ENCODE assay signal across 22 cellular contexts in genomic region chr6:26115226-26115625, GRCh38.
"Had no signal": no experiment of that assay in that cellular context is flagged by ENCODE, and none has a peak within 500 bp of the region (broad histone marks: within the 10 kb centered on the region; RNA-seq: fewer than 3 reads in every experiment).

No MANE protein-coding gene starts in this region.

- H3K36me3 ChIP-seq: cardiac muscle cell, heart left ventricle, neutrophil, ovary, thoracic aorta, WERI-Rb-1 had no signal

- H3K27ac Mint-ChIP-seq: activated CD4-positive, alpha-beta memory T cell treated with anti-CD3 and anti-CD28 coated beads, Interleukin-2, amount 10 ng/mL, durations not matched to agents 7 days and 5 days; natural killer cell treated with Interleukin-12 subunit alpha and Interleukin-12 subunit beta and Interleukin-15 and Interleukin-18, amount 100 ng/mL, for 72 hours; T-helper 17 cell; type B pancreatic cell had no signal

- H3K9me3 ChIP-seq: body of pancreas, heart left ventricle, neutrophil, ovary, thoracic aorta had no signal

- H3K36me3 Mint-ChIP-seq: natural killer cell treated with Interleukin-12 subunit alpha and Interleukin-12 subunit beta and Interleukin-15 and Interleukin-18, amount 100 ng/mL, for 72 hours; type B pancreatic cell had no signal

- ATAC-seq: activated T-cell treated with anti-CD3 and anti-CD28 coated beads, Interleukin-2, amount 50 U/mL, for 4 hours; body of pancreas; heart left ventricle; left ventricle myocardium superior; natural killer cell treated with Interleukin-12 subunit alpha and Interleukin-12 subunit beta and Interleukin-15 and Interleukin-18, amount 100 ng/mL, for 72 hours; right cardiac atrium; T-helper 17 cell had no signal

- H3K27me3 ChIP-seq: body of pancreas, cardiac muscle cell, heart left ventricle, neutrophil, ovary had no signal

- H3K4me1 ChIP-seq: body of pancreas, heart left ventricle had no signal

- H3K4me3 Mint-ChIP-seq: activated CD4-positive, alpha-beta memory T cell treated with anti-CD3 and anti-CD28 coated beads, Interleukin-2, amount 10 ng/mL, durations not matched to agents 7 days and 5 days; activated T-cell treated with anti-CD3 and anti-CD28 coated beads, Interleukin-2, amount 50 U/mL, for 4 hours; natural killer cell treated with Interleukin-12 subunit alpha and Interleukin-12 subunit beta and Interleukin-15 and Interleukin-18, amount 100 ng/mL, for 72 hours; T-helper 17 cell; type B pancreatic cell had no signal

- H3K9me3 Mint-ChIP-seq: activated CD4-positive, alpha-beta memory T cell treated with anti-CD3 and anti-CD28 coated beads, Interleukin-2, amount 10 ng/mL, durations not matched to agents 7 days and 5 days; activated T-cell treated with anti-CD3 and anti-CD28 coated beads, Interleukin-2, amount 50 U/mL, for 4 hours; natural killer cell treated with Interleukin-12 subunit alpha and Interleukin-12 subunit beta and Interleukin-15 and Interleukin-18, amount 100 ng/mL, for 72 hours; type B pancreatic cell had no signal

- H3K4me3 ChIP-seq: body of pancreas, cardiac muscle cell, heart left ventricle, ovary, thoracic aorta had no signal

- H3K27me3 Mint-ChIP-seq: natural killer cell treated with Interleukin-12 subunit alpha and Interleukin-12 subunit beta and Interleukin-15 and Interleukin-18, amount 100 ng/mL, for 72 hours; type B pancreatic cell had no signal

- DNase-seq: activated CD4-positive, alpha-beta memory T cell treated with anti-CD3 and anti-CD28 coated beads, Interleukin-2, amount 10 ng/mL, durations not matched to agents 7 days and 5 days; activated CD4-positive, CD25-positive, alpha-beta regulatory T cell treated with anti-CD3 and anti-CD28 coated beads, Interleukin-2, amount 50 U/mL, for 72 hours; activated CD8-positive, alpha-beta memory T cell treated with anti-CD3 and anti-CD28 coated beads, Interleukin-2, amount 50 U/mL, for 4 hours; activated naive CD4-positive, alpha-beta T cell treated with Interleukin-2 at 50 U/mL for 16 hours; activated T-cell treated with anti-CD3 and anti-CD28 coated beads, Interleukin-2, amount 50 U/mL, for 4 hours; anterior cingulate cortex; body of pancreas; heart left ventricle; left ventricle myocardium superior; mammary epithelial cell; midbrain; ovary; right cardiac atrium; stimulated activated CD4-positive, alpha-beta T cell treated with anti-CD3 and anti-CD28 coated beads, Interleukin-4, amount 100 ng/mL, for 24 hours; stimulated activated naive CD4-positive, alpha-beta T cell treated with Interleukin-2 at 50 U/mL for 16 hours; T-helper 17 cell; WERI-Rb-1 had no signal
